In genomic region chr3:34267088-34267487, GRCh38 we compare ENCODE assay signal across 29 cellular contexts.
"Had no signal": no experiment of that assay in that cellular context is flagged by ENCODE, and none has a peak within 500 bp of the region (broad histone marks: within the 10 kb centered on the region; RNA-seq: fewer than 3 reads in every experiment).

No MANE protein-coding gene starts in this region.

- H3K27ac ChIP-seq: neutrophil, ovary, parathyroid adenoma, psoas muscle, right lobe of liver, sigmoid colon, suprapubic skin, testis, tibial artery, upper lobe of left lung, vagina had no signal

- DNase-seq: naive thymus-derived CD8-positive, alpha-beta T cell; nephron progenitor cell; nucleus accumbens; ovary; posterior cingulate gyrus; psoas muscle; right cardiac atrium; right lobe of liver; sigmoid colon; small intestine; stimulated activated CD4-positive, alpha-beta T cell treated with anti-CD3 and anti-CD28 coated beads, Interleukin-15, amount 100 ng/mL, for 24 hours; stimulated activated CD4-positive, alpha-beta T cell treated with anti-CD3 and anti-CD28 coated beads, Interleukin-2, amount 100 ng/mL, for 24 hours; stimulated activated CD4-positive, alpha-beta T cell treated with anti-CD3 and anti-CD28 coated beads, Interleukin-2, amount 100 ng/mL, for 48 hours; stimulated activated CD4-positive, alpha-beta T cell treated with anti-CD3 and anti-CD28 coated beads, Interleukin-4, amount 100 ng/mL, for 4 hours; stimulated activated CD8-positive, alpha-beta memory T cell treated with anti-CD3 and anti-CD28 coated beads, Interleukin-4, amount 100 ng/mL, for 48 hours; stimulated activated naive CD4-positive, alpha-beta T cell; stimulated activated naive CD8-positive, alpha-beta T cell treated with anti-CD3 and anti-CD28 coated beads, Interleukin-15, amount 100 ng/mL, for 72 hours; stimulated activated naive CD8-positive, alpha-beta T cell treated with anti-CD3 and anti-CD28 coated beads, Interleukin-15, Interleukin-2, amounts not matched to agents 100 U/mL and 50 U/mL, for 24 hours; substantia nigra; testis; tibial artery; trophoblast cell; upper lobe of left lung had no signal

- H3K4me1 ChIP-seq: parathyroid adenoma, psoas muscle, right lobe of liver, sigmoid colon, suprapubic skin, testis, upper lobe of left lung, vagina had no signal

- H3K27me3 ChIP-seq: neutrophil, ovary, right lobe of liver, sigmoid colon, suprapubic skin, testis, tibial artery, upper lobe of left lung, vagina had no signal

- H3K36me3 ChIP-seq: neutrophil, ovary, right lobe of liver, sigmoid colon, suprapubic skin, tibial artery, upper lobe of left lung, vagina had no signal

- H3K4me3 ChIP-seq: ovary, psoas muscle, right lobe of liver, sigmoid colon, suprapubic skin, testis, tibial artery, upper lobe of left lung, vagina had no signal

- H3K9ac ChIP-seq: parathyroid adenoma had no signal

- ATAC-seq: naive thymus-derived CD8-positive, alpha-beta T cell; natural killer cell treated with Interleukin-12 subunit alpha and Interleukin-12 subunit beta and Interleukin-15 and Interleukin-18, amount 100 ng/mL, for 72 hours; psoas muscle; right cardiac atrium; right lobe of liver; stimulated activated memory B cell treated with anti-CD40 and anti-IgM and Interleukin-4, amounts not matched to agents 10 μg/mL and 1 μg/mL and 100 μg/mL, for 72 hours; stimulated activated naive CD8-positive, alpha-beta T cell treated with anti-CD3 and anti-CD28 coated beads, Interleukin-15, amount 100 ng/mL, for 72 hours; stimulated activated naive CD8-positive, alpha-beta T cell treated with anti-CD3 and anti-CD28 coated beads, Interleukin-15, Interleukin-2, amounts not matched to agents 100 U/mL and 50 U/mL, for 24 hours had no signal

- H3K9me3 ChIP-seq: neutrophil, ovary, psoas muscle, right lobe of liver, sigmoid colon, suprapubic skin, testis, tibial artery, upper lobe of left lung, vagina had no signal
